In genomic region chr17:43366809-43367587, GRCh38 we compare ENCODE assay signal across 8 cellular contexts. TPM values are rescaled to one million over a fixed set of nuclear protein-coding genes. Genes with fewer than 3 reads are reported as not detected.
A peak's percentile ranks its signal among the peaks of the same experiment; 100 is the strongest.
DNase-seq lines count a peak whose midpoint lies in the region; ATAC-seq and TF ChIP-seq lines count a peak whose summit lies in the region.

No MANE protein-coding gene starts in this region.

- ATAC-seq in naive B cell (ENCODE audit: low read depth in 2 of 2) (no peak), HG02678 (IDR thresholded peaks at IDR 0.05; ENCODE audit: unreplicated experiment) (no peak), HG03460 (IDR thresholded peaks at IDR 0.05; ENCODE audit: unreplicated experiment) (no peak)

- H3K27ac Mint-ChIP-seq in chondrocyte (ENCODE audit: unreplicated experiment) (peak overlapping the region; percentile 100), naive B cell (peak overlapping the region; percentile 20 to 100 (median 100))

- H3K4me1 ChIP-seq in KMS-11 (ENCODE audit: low read depth, poor library complexity, severe bottlenecking) = peaks cover 52% of the 10 kb centered on the region

- H3K79me2 ChIP-seq in KMS-11 (ENCODE audit: insufficient read depth, low read depth) = peaks cover 21% of the 10 kb centered on the region; the same call in 1 of the 2 replicates

- peak overlapping the region; percentile 74 for H3K4me2 ChIP-seq in KMS-11

- peaks cover 25% of the 10 kb centered on the region for H3K4me1 Mint-ChIP-seq in chondrocyte (ENCODE audit: low read depth)
- peaks cover 41 to 61% (median 49%) of the 10 kb centered on the region in 3 donors for H3K4me1 Mint-ChIP-seq in naive B cell

- TF ChIP-seq CTCF in AG04450 (IDR thresholded peaks at IDR 0.05; ENCODE audit: low read depth, low read length) (no peak), KMS-11 (conservative IDR thresholded peaks at IDR 0.05; ENCODE audit: low read depth, low read length) (no peak), chondrocyte (IDR thresholded peaks at IDR 0.05) (no peak)

- H3K4me3 Mint-ChIP-seq in chondrocyte (ENCODE audit: unreplicated experiment) = peak overlapping the region; percentile 67
- peak overlapping the region in 6 of 8 donors; percentile 54 to 98 (median 86) for H3K4me3 Mint-ChIP-seq in naive B cell

- H3K36me3 ChIP-seq in KMS-11 (ENCODE audit: insufficient read depth) = no peaks in the 10 kb centered on the region

- H2AFZ ChIP-seq in KMS-11 (ENCODE audit: low read depth) = no peak overlapping the region

- peaks cover 8% of the 10 kb centered on the region for H3K9me3 ChIP-seq in AG04450 (ENCODE audit: control insufficient read depth, insufficient read depth, low read length)

- H3K27me3 Mint-ChIP-seq in chondrocyte (ENCODE audit: low read depth) = no peaks in the 10 kb centered on the region
- H3K27me3 Mint-ChIP-seq in naive B cell = no peaks in the 10 kb centered on the region

- DNase-seq in AG04450 (ENCODE audit: low read depth, low spot score) = no peak
- DNase-seq in chondrocyte (ENCODE audit: low spot score) = no peak
- no peak for DNase-seq in naive B cell
- no peak for DNase-seq in GDM1 (lab: John Stamatoyannopoulos, UW)
- no peak for DNase-seq in central memory CD4-positive, alpha-beta T cell

- H3K4me3 ChIP-seq in AG04450 (ENCODE audit: low read depth, low read length) (peak overlapping the region; percentile 35), KMS-11 (IDR thresholded peaks at IDR 0.05; ENCODE audit: insufficient read depth, low read depth, low read length) (no peak overlapping the region)

- H3K27me3 ChIP-seq in AG04450 (ENCODE audit: control insufficient read depth, insufficient read depth, low read length) = no peaks in the 10 kb centered on the region
- no peaks in the 10 kb centered on the region for H3K27me3 ChIP-seq in KMS-11 (ENCODE audit: insufficient read depth, low read depth)

- H4K20me1 ChIP-seq in KMS-11 (ENCODE audit: insufficient read depth) = no peaks in the 10 kb centered on the region

- peak overlapping the region; percentile 94; the same call in 1 of the 2 replicates for H3K9ac ChIP-seq in KMS-11

- H3K9me3 Mint-ChIP-seq in chondrocyte (ENCODE audit: low read depth) = no peaks in the 10 kb centered on the region
- no peaks in the 10 kb centered on the region for H3K9me3 Mint-ChIP-seq in naive B cell

- CTCF ChIA-PET in AG04450 (lab: Charles Lee) = interaction anchor here (1.1 to 1.6 kb wide), 2 partner anchors 117 kb away, joined by 4 to 11 read pairs; partner anchors contain the start of gene DHX8

- peaks cover 2% of the 10 kb centered on the region for H3K36me3 Mint-ChIP-seq in chondrocyte (ENCODE audit: low read depth)
- no peaks in the 10 kb centered on the region for H3K36me3 Mint-ChIP-seq in naive B cell

- POLR2A ChIA-PET in AG04450 (lab: Yijun Ruan, JAX) = interaction anchor here (0.6 to 3.3 kb wide), 25 partner anchors 8 to 368 kb away, joined by 3 to 91 read pairs (median 5); partner anchors contain the start of genes ARL4D, DHX8, ETV4 and RPL27

- H3K27ac ChIP-seq in AG04450 (ENCODE audit: low read depth, low read length) (peak overlapping the region; percentile 97), KMS-11 (peak overlapping the region; percentile 97)

RNA-seq across cellular contexts. Expression of gene ARL4D, which starts 31.8 kb away (rescaled TPM):
- polyA plus RNA-seq in AG04450 (2011; rRNA removed) (15.0 and 16.5 TPM in 2 replicates), naive B cell (ENCODE audit: low read depth in 6 of 6) (1 to 10 TPM; 1.4 to 5.7 (median 3.8) TPM)
- polyA minus RNA-seq in AG04450 (2011; rRNA and poly(A)+ RNA removed) = 14.9 and 15.4 TPM in 2 replicates
- 33.8 to 38.0 TPM (median 37.5 TPM) in 3 replicates for total RNA-seq in chondrocyte
